In genomic region chr22:18122254-18122554, GRCh38 we compare ENCODE assay signal across 1 cellular context.
TF ChIP-seq lines count a peak whose summit lies in the region.

No MANE protein-coding gene starts in this region.

TF ChIP-seq in HepG2, 621 proteins besides CTCF, POLR2A, EP300 and RAD21:
- TF ChIP-seq CAMTA2 (CRISPR knock-in tag; IDR thresholded peaks at IDR 0.05; ENCODE audit: borderline replicate concordance): peak; percentile 26; the same call in 1 of the 2 replicates
- TF ChIP-seq HMGA1 (CRISPR knock-in tag; conservative IDR thresholded peaks at IDR 0.05): no peak
